ENCODE assay signal across 1 cellular context in genomic region chr14:72926292-72927028, GRCh38.
A peak's percentile ranks its signal among the peaks of the same experiment; 100 is the strongest.
TF ChIP-seq lines count a peak whose summit lies in the region.

Gene DCAF4, plus strand, starts transcription at chr14:72926464. Its CDS starts 11,515 bp downstream, at chr14:72937979.

TF ChIP-seq in K562, 482 proteins besides CTCF, POLR2A, EP300 and RAD21 (continued from another document and continues in another):
- TF ChIP-seq RERE (CRISPR knock-in tag; IDR thresholded peaks at IDR 0.05; ENCODE audit: borderline replicate concordance) = no peak
- no peak for TF ChIP-seq CEBPG (CRISPR knock-in tag; IDR thresholded peaks at IDR 0.05)
- TF ChIP-seq CEBPG (tag; conservative IDR thresholded peaks at IDR 0.05 in 1 of 2, IDR thresholded peaks at IDR 0.05 in 1 of 2) = no peak
- TF ChIP-seq U2AF1 (optimal IDR thresholded peaks at IDR 0.05; ENCODE audit: low read depth, low read length) = no peak
- TF ChIP-seq SIN3B (IDR thresholded peaks at IDR 0.05; ENCODE audit: low read depth) = no peak
- no peak for TF ChIP-seq TAF9B (IDR thresholded peaks at IDR 0.05; ENCODE audit: partially characterized antibody)
- no peak for TF ChIP-seq ZNF695 (CRISPR knock-in tag; IDR thresholded peaks at IDR 0.05)
- TF ChIP-seq FOSL1 (tag; conservative IDR thresholded peaks at IDR 0.05) = no peak
- TF ChIP-seq CREB3 (tag; conservative IDR thresholded peaks at IDR 0.05; ENCODE audit: low read depth) = no peak
- TF ChIP-seq UBTF (IDR thresholded peaks at IDR 0.05; ENCODE audit: borderline replicate concordance in 1 of 2, low read depth in 2 of 2, low read length in 2 of 2) = no peak
- TF ChIP-seq ZNF586 (CRISPR knock-in tag; conservative IDR thresholded peaks at IDR 0.05) = no peak
- TF ChIP-seq SMAD4 (CRISPR knock-in tag; conservative IDR thresholded peaks at IDR 0.05) = no peak
- TF ChIP-seq IRF2 (CRISPR knock-in tag; IDR thresholded peaks at IDR 0.05) = no peak
- TF ChIP-seq ZNF23 (CRISPR knock-in tag; IDR thresholded peaks at IDR 0.05) = no peak
- no peak for TF ChIP-seq GATAD2B (IDR thresholded peaks at IDR 0.05; ENCODE audit: borderline replicate concordance)
- TF ChIP-seq POLR3G (IDR thresholded peaks at IDR 0.05; ENCODE audit: extremely low read depth, insufficient read length, insufficient replicate concordance) = no peak
- TF ChIP-seq GTF3C2 (IDR thresholded peaks at IDR 0.05; ENCODE audit: borderline replicate concordance, extremely low read depth, insufficient read length) = no peak
- TF ChIP-seq KDM5B (IDR thresholded peaks at IDR 0.05; ENCODE audit: insufficient replicate concordance, low read depth, low read length) = no peak
- no peak for TF ChIP-seq BACH1 (tag; IDR thresholded peaks at IDR 0.05)
- no peak for TF ChIP-seq DNMT1 (IDR thresholded peaks at IDR 0.05)
- TF ChIP-seq FOS (IDR thresholded peaks at IDR 0.05; ENCODE audit: extremely low read depth, insufficient read length) = peak; percentile 90
- TF ChIP-seq PML (IDR thresholded peaks at IDR 0.05; ENCODE audit: low read length) = no peak
- no peak for TF ChIP-seq NFIX (CRISPR knock-in tag; IDR thresholded peaks at IDR 0.05; ENCODE audit: low read depth)
- TF ChIP-seq MAZ (CRISPR knock-in tag; conservative IDR thresholded peaks at IDR 0.05 in 1 of 2, IDR thresholded peaks at IDR 0.05 in 1 of 2) = peak in 1 of 2 experiments; percentile 65; a peak in 3 of 4 replicates
- no peak for TF ChIP-seq ZKSCAN8 (CRISPR knock-in tag; IDR thresholded peaks at IDR 0.05)
- TF ChIP-seq HEY1 (CRISPR knock-in tag; IDR thresholded peaks at IDR 0.05; ENCODE audit: borderline replicate concordance) = no peak
- no peak for TF ChIP-seq SRSF9 (IDR thresholded peaks at IDR 0.05; ENCODE audit: borderline replicate concordance, low read depth, low read length)
- TF ChIP-seq NFRKB (IDR thresholded peaks at IDR 0.05; ENCODE audit: low read depth) = no peak
- TF ChIP-seq MYC (IDR thresholded peaks at IDR 0.05; ENCODE audit: low read depth, low read length) = peak; percentile 81
- TF ChIP-seq MYC (CRISPR knock-in tag; IDR thresholded peaks at IDR 0.05; ENCODE audit: borderline replicate concordance, low read depth) = peak; percentile 79; the same call in 1 of the 2 replicates
- no peak for TF ChIP-seq ARID1B (IDR thresholded peaks at IDR 0.05)
- peak; percentile 91 for TF ChIP-seq ZFX (CRISPR knock-in tag; IDR thresholded peaks at IDR 0.05)
- TF ChIP-seq SUPT5H (IDR thresholded peaks at IDR 0.05) = peak; percentile 8; the same call in 1 of the 2 replicates
- TF ChIP-seq RB1 (IDR thresholded peaks at IDR 0.05; ENCODE audit: low read depth) = peak; percentile 60; the same call in 1 of the 2 replicates
- no peak for TF ChIP-seq PTRF (tag; IDR thresholded peaks at IDR 0.05)
- 0 out of 4 replicates have a peak, but pooled peaks have one; percentile 3 to 36 for TF ChIP-seq NRF1 (conservative IDR thresholded peaks at IDR 0.05 in 1 of 2, IDR thresholded peaks at IDR 0.05 in 1 of 2)
- TF ChIP-seq USF1 (CRISPR knock-in tag; IDR thresholded peaks at IDR 0.05) = peak; percentile 15; the same call in 1 of the 2 replicates
- no peak for TF ChIP-seq ZNF124 (CRISPR knock-in tag; IDR thresholded peaks at IDR 0.05)
- no peak for TF ChIP-seq CBFA2T2 (conservative IDR thresholded peaks at IDR 0.05)
- TF ChIP-seq CREB1 (IDR thresholded peaks at IDR 0.05) = no peak
- TF ChIP-seq CREB1 (CRISPR knock-in tag; IDR thresholded peaks at IDR 0.05) = peak; percentile 66; the same call in 1 of the 2 replicates
- peak; percentile 93 for TF ChIP-seq MBD2 (IDR thresholded peaks at IDR 0.05; ENCODE audit: borderline replicate concordance, low read depth)
- TF ChIP-seq LEF1 (IDR thresholded peaks at IDR 0.05) = no peak
- TF ChIP-seq PURB (CRISPR knock-in tag; IDR thresholded peaks at IDR 0.05; ENCODE audit: low read depth) = no peak
- TF ChIP-seq ZNF311 (CRISPR knock-in tag; IDR thresholded peaks at IDR 0.05) = no peak
- TF ChIP-seq SMARCC2 (IDR thresholded peaks at IDR 0.05; ENCODE audit: low read depth) = no peak
- TF ChIP-seq ZNF3 (CRISPR knock-in tag; IDR thresholded peaks at IDR 0.05) = no peak
- TF ChIP-seq ZNF354B (CRISPR knock-in tag; IDR thresholded peaks at IDR 0.05) = no peak
- TF ChIP-seq TRIM24 (IDR thresholded peaks at IDR 0.05) = no peak
- TF ChIP-seq RNF2 (IDR thresholded peaks at IDR 0.05) = no peak
- no peak for TF ChIP-seq MAFF (IDR thresholded peaks at IDR 0.05; ENCODE audit: low read length)
- no peak for TF ChIP-seq HOMEZ (CRISPR knock-in tag; IDR thresholded peaks at IDR 0.05)
- TF ChIP-seq HMGN3 (IDR thresholded peaks at IDR 0.05; ENCODE audit: borderline replicate concordance, extremely low read depth, insufficient read length, low read depth, low read length) = no peak
- no peak for TF ChIP-seq ZBTB49 (CRISPR knock-in tag; IDR thresholded peaks at IDR 0.05; ENCODE audit: borderline replicate concordance)
- no peak for TF ChIP-seq ZC3H8 (IDR thresholded peaks at IDR 0.05)
- no peak for TF ChIP-seq ZNF408 (CRISPR knock-in tag; IDR thresholded peaks at IDR 0.05; ENCODE audit: low read depth)
- TF ChIP-seq MCM7 (IDR thresholded peaks at IDR 0.05) = no peak
- TF ChIP-seq CREM (IDR thresholded peaks at IDR 0.05; ENCODE audit: low read depth) = peak; percentile 81
- TF ChIP-seq NCOA2 (IDR thresholded peaks at IDR 0.05; ENCODE audit: partially characterized antibody in 2 of 2) = no peak
- TF ChIP-seq TEAD2 (tag; IDR thresholded peaks at IDR 0.05) = no peak
- TF ChIP-seq MECOM (CRISPR knock-in tag; IDR thresholded peaks at IDR 0.05) = no peak
